8 cellular contexts compared by ENCODE assay signal in the genomic region with DNA sequence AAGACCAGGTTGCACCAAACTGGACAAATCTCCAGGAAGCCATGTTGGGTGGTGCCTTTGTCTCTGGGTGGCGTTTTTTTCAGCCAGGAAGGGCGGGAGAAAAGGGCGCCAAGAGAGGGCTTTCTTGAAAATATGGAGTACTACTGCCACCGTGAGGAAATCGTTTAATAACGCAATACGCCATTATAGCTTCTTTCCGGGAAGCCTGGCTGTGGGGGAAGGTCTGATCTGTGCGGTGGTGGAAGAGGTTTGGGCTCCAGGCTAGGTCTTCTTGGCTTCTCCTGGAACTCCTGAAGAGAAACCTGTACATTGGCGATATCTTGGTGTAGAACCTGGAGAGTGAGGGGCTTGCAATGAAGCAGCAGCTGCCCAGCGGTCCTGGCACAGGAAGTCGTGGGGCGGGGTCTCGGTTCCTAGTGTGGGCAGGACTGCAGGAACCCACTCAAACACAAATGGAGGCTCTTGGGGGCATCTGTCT.
DNase-seq lines count a peak whose midpoint lies in the region; ATAC-seq and TF ChIP-seq lines count a peak whose summit lies in the region.
"Had no signal": no experiment of that assay in that cellular context is flagged by ENCODE, and none has a peak within 500 bp of the region (broad histone marks: within the 10 kb centered on the region; RNA-seq: fewer than 3 reads in every experiment).

No MANE protein-coding gene starts in this region.

- TF ChIP-seq CTCF in SK-N-SH (IDR thresholded peaks at IDR 0.05), result peak; percentile 65

- no peak overlapping the region for H3K4me3 Mint-ChIP-seq in activated CD4-positive, alpha-beta T cell treated with anti-CD3 and anti-CD28 coated beads, Interleukin-2, amount 10 ng/mL, durations not matched to agents 24 days and 14 days

- H3K27me3 ChIP-seq in SK-N-SH (ENCODE audit: insufficient read depth), result no peaks in the 10 kb centered on the region

- H3K27ac Mint-ChIP-seq in activated CD4-positive, alpha-beta T cell treated with anti-CD3 and anti-CD28 coated beads, Interleukin-2, amount 10 ng/mL, durations not matched to agents 24 days and 14 days, result no peak overlapping the region

- CTCF ChIA-PET in SK-N-SH (lab: Yijun Ruan, JAX), result interaction anchor here (0.9 to 2.5 kb wide), 11 partner anchors 13 to 471 kb away, joined by 3 to 19 read pairs (median 3); no protein-coding TSS in a partner anchor

- POLR2A ChIA-PET in SK-N-SH (lab: Yijun Ruan, JAX), result interaction anchor here (1.2 kb wide), 1 partner anchor 16 kb away, joined by 3 read pairs; no protein-coding TSS in a partner anchor

- peak overlapping the region; percentile 52 to 67 for H3K4me3 ChIP-seq in SK-N-SH (ENCODE audit: low read depth in 2 of 2, low read length in 1 of 2)
- H3K4me3 ChIP-seq: lower lobe of right lung had no signal

- 22% methylated on average over 9 of the region's 14 CpGs for WGBS in SK-N-SH (ENCODE audit: low lambda C conversion rate)

- ATAC-seq in GM18499 (IDR thresholded peaks at IDR 0.05; ENCODE audit: insufficient read depth, unreplicated experiment) (peak; percentile 43), HG03378 (IDR thresholded peaks at IDR 0.05; ENCODE audit: unreplicated experiment) (peak; percentile 43)

- peak; percentile 81 for TF ChIP-seq RAD21 in SK-N-SH (IDR thresholded peaks at IDR 0.05; ENCODE audit: low read length)

- intact Hi-C loops in activated CD4-positive, alpha-beta T cell treated with anti-CD3 and anti-CD28 coated beads, Interleukin-2, amount 10 ng/mL, durations not matched to agents 24 days and 14 days (cut with micrococcal nuclease), result no loop called here

- no peak for TF ChIP-seq EP300 in SK-N-SH (IDR thresholded peaks at IDR 0.05; ENCODE audit: borderline replicate concordance in 1 of 2, low read depth in 1 of 2, low read length in 1 of 2)

- no peaks in the 10 kb centered on the region for H3K9me3 ChIP-seq in SK-N-SH
- H3K9me3 ChIP-seq: lower lobe of right lung had no signal

- DNase-seq in SK-N-SH (peak; percentile 62), iPS-NIHi7 (ENCODE audit: extremely low spot score) (peak; percentile 42), kidney glomerular epithelial cell (lab: John Stamatoyannopoulos, UW) (no peak)
- no peak for DNase-seq in activated effector memory CD4-positive, alpha-beta T cell treated with anti-CD3 and anti-CD28 coated beads, Interleukin-2, amount 50 U/mL, for 16 hours
- DNase-seq in activated CD4-positive, alpha-beta T cell treated with anti-CD3 and anti-CD28 coated beads, Interleukin-2, amount 10 ng/mL, durations not matched to agents 24 days and 14 days, result no peak
- DNase-seq: lower lobe of right lung had no signal

- H3K36me3 Mint-ChIP-seq in activated CD4-positive, alpha-beta T cell treated with anti-CD3 and anti-CD28 coated beads, Interleukin-2, amount 10 ng/mL, durations not matched to agents 24 days and 14 days (ENCODE audit: low read depth), result peaks cover 36% of the 10 kb centered on the region

- peak overlapping the region; percentile 75 for H3K4me2 ChIP-seq in SK-N-SH

- H3K36me3 ChIP-seq in SK-N-SH (replicated peaks in 1 of 2; ENCODE audit: control insufficient read depth in 1 of 2, insufficient read depth in 2 of 2, low read length in 1 of 2), result no peaks in the 10 kb centered on the region
- H3K36me3 ChIP-seq: lower lobe of right lung had no signal

- peak overlapping the region; percentile 94 for H2AFZ ChIP-seq in SK-N-SH (ENCODE audit: low read depth)

- peaks cover 0 to 2% of the 10 kb centered on the region in 2 experiments; a peak in 1 of 4 replicates for H3K4me1 ChIP-seq in SK-N-SH (ENCODE audit: control insufficient read depth in 1 of 2, insufficient read depth in 2 of 2, low read depth in 1 of 2, low read length in 1 of 2)
- H3K4me1 ChIP-seq: lower lobe of right lung had no signal

- H4K20me1 ChIP-seq in SK-N-SH (ENCODE audit: insufficient read depth), result no peaks in the 10 kb centered on the region

- H3F3A ChIP-seq in SK-N-SH (replicated peaks; ENCODE audit: insufficient read depth), result no peaks in the 10 kb centered on the region

- no peaks in the 10 kb centered on the region for H3K4me1 Mint-ChIP-seq in activated CD4-positive, alpha-beta T cell treated with anti-CD3 and anti-CD28 coated beads, Interleukin-2, amount 10 ng/mL, durations not matched to agents 24 days and 14 days

- H3K9ac ChIP-seq in SK-N-SH, result peak overlapping the region; percentile 63

- no peaks in the 10 kb centered on the region for H3K9me3 Mint-ChIP-seq in activated CD4-positive, alpha-beta T cell treated with anti-CD3 and anti-CD28 coated beads, Interleukin-2, amount 10 ng/mL, durations not matched to agents 24 days and 14 days

- H3K9me2 ChIP-seq in SK-N-SH, result no peaks in the 10 kb centered on the region

- no peaks in the 10 kb centered on the region for H3K79me2 ChIP-seq in SK-N-SH (ENCODE audit: insufficient read depth)

- H3K27ac ChIP-seq in SK-N-SH (ENCODE audit: low read depth in 2 of 2, low read length in 1 of 2), result peak overlapping the region; percentile 50 to 90; a peak in 3 of 4 replicates
- H3K27ac ChIP-seq: lower lobe of right lung had no signal

- no peaks in the 10 kb centered on the region for H3K27me3 Mint-ChIP-seq in activated CD4-positive, alpha-beta T cell treated with anti-CD3 and anti-CD28 coated beads, Interleukin-2, amount 10 ng/mL, durations not matched to agents 24 days and 14 days

TF ChIP-seq in SK-N-SH, 30 proteins besides CTCF, POLR2A, EP300 and RAD21 (continues in another document):
- no peak for TF ChIP-seq EZH2phosphoT487 (IDR thresholded peaks at IDR 0.05; ENCODE audit: borderline replicate concordance, low read depth)
- no peak; the same call in 1 of the 2 replicates for TF ChIP-seq TAF1 (IDR thresholded peaks at IDR 0.05; ENCODE audit: borderline replicate concordance, low read depth, low read length)
- TF ChIP-seq, protein P1, sequence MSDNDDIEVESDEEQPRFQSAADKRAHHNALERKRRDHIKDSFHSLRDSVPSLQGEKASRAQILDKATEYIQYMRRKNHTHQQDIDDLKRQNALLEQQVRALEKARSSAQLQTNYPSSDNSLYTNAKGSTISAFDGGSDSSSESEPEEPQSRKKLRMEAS (IDR thresholded peaks at IDR 0.05; ENCODE audit: low read depth), result 0 out of 2 replicates have a peak, but pooled peaks have one; percentile 12
- TF ChIP-seq GABPA (IDR thresholded peaks at IDR 0.05; ENCODE audit: low read depth), result peak; percentile 37; the same call in 1 of the 2 replicates
- peak; percentile 34; the same call in 1 of the 2 replicates for TF ChIP-seq ELF1 (IDR thresholded peaks at IDR 0.05)
- TF ChIP-seq JUND (IDR thresholded peaks at IDR 0.05), result no peak
- no peak for TF ChIP-seq RXRA (IDR thresholded peaks at IDR 0.05; ENCODE audit: borderline replicate concordance, low read depth)
- no peak for TF ChIP-seq TCF12 (IDR thresholded peaks at IDR 0.05)
- no peak for TF ChIP-seq TEAD4 (IDR thresholded peaks at IDR 0.05; ENCODE audit: borderline replicate concordance, insufficient read depth)
- TF ChIP-seq FOXM1 (IDR thresholded peaks at IDR 0.05; ENCODE audit: low read depth), result no peak
- TF ChIP-seq YY1 (IDR thresholded peaks at IDR 0.05; ENCODE audit: low read depth), result peak; percentile 87
- TF ChIP-seq GATA2 (CRISPR knock-in tag; IDR thresholded peaks at IDR 0.05), result no peak
- TF ChIP-seq, protein P2, sequence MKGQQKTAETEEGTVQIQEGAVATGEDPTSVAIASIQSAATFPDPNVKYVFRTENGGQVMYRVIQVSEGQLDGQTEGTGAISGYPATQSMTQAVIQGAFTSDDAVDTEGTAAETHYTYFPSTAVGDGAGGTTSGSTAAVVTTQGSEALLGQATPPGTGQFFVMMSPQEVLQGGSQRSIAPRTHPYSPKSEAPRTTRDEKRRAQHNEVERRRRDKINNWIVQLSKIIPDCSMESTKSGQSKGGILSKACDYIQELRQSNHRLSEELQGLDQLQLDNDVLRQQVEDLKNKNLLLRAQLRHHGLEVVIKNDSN (IDR thresholded peaks at IDR 0.05; ENCODE audit: borderline replicate concordance, low read depth), result no peak
- TF ChIP-seq, protein P3, sequence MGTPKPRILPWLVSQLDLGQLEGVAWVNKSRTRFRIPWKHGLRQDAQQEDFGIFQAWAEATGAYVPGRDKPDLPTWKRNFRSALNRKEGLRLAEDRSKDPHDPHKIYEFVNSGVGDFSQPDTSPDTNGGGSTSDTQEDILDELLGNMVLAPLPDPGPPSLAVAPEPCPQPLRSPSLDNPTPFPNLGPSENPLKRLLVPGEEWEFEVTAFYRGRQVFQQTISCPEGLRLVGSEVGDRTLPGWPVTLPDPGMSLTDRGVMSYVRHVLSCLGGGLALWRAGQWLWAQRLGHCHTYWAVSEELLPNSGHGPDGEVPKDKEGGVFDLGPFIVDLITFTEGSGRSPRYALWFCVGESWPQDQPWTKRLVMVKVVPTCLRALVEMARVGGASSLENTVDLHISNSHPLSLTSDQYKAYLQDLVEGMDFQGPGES (IDR thresholded peaks at IDR 0.05; ENCODE audit: low read depth, low read length), result no peak
- TF ChIP-seq FOSL2 (IDR thresholded peaks at IDR 0.05; ENCODE audit: borderline replicate concordance, low read depth), result no peak
- TF ChIP-seq, protein P4, sequence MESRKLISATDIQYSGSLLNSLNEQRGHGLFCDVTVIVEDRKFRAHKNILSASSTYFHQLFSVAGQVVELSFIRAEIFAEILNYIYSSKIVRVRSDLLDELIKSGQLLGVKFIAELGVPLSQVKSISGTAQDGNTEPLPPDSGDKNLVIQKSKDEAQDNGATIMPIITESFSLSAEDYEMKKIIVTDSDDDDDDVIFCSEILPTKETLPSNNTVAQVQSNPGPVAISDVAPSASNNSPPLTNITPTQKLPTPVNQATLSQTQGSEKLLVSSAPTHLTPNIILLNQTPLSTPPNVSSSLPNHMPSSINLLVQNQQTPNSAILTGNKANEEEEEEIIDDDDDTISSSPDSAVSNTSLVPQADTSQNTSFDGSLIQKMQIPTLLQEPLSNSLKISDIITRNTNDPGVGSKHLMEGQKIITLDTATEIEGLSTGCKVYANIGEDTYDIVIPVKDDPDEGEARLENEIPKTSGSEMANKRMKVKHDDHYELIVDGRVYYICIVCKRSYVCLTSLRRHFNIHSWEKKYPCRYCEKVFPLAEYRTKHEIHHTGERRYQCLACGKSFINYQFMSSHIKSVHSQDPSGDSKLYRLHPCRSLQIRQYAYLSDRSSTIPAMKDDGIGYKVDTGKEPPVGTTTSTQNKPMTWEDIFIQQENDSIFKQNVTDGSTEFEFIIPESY (IDR thresholded peaks at IDR 0.05; ENCODE audit: borderline replicate concordance, low read depth), result peak; percentile 84
- no peak for TF ChIP-seq MEF2A (IDR thresholded peaks at IDR 0.05; ENCODE audit: borderline replicate concordance, low read depth)
- TF ChIP-seq, protein P5, sequence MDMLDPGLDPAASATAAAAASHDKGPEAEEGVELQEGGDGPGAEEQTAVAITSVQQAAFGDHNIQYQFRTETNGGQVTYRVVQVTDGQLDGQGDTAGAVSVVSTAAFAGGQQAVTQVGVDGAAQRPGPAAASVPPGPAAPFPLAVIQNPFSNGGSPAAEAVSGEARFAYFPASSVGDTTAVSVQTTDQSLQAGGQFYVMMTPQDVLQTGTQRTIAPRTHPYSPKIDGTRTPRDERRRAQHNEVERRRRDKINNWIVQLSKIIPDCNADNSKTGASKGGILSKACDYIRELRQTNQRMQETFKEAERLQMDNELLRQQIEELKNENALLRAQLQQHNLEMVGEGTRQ (IDR thresholded peaks at IDR 0.05; ENCODE audit: borderline replicate concordance, low read depth, low read length), result no peak

Comparison
In these comparisons a context has a peak if more than half of its experiments do, and no peak if none do; other contexts are left out.
1. DNase-seq: peak in SK-N-SH (single experiment) and iPS-NIHi7 (single experiment); none in kidney glomerular epithelial cell (single experiment), activated effector memory CD4-positive, alpha-beta T cell treated with anti-CD3 and anti-CD28 coated beads, Interleukin-2, amount 50 U/mL, for 16 hours (single experiment) and activated CD4-positive, alpha-beta T cell treated with anti-CD3 and anti-CD28 coated beads, Interleukin-2, amount 10 ng/mL, durations not matched to agents 24 days and 14 days (single experiment).